In the genomic region with DNA sequence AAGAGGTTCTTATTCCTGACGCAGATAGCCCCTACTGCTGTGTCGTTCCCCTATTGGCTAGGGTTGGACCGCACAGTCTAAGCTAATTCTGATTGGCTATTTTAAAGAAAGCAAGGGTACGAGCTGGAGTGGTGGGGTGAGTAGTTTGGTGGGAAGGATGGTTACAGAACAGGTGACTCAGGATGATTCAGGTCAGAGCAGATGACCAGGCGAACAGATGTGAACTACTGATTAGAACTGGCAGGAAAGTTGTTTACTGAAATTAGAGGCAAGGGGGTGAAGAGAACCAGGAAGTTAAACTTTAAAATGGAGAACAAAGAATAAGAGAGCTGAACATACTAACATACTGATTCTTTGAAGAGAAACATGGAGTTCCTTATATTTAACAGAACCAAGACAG, we compare ENCODE assay signal across 2 cellular contexts. TPM values are rescaled to one million over a fixed set of nuclear protein-coding genes. Genes with fewer than 3 reads are reported as not detected.
"Had no signal": no experiment of that assay in that cellular context is flagged by ENCODE, and none has a peak within 500 bp of the region (broad histone marks: within the 10 kb centered on the region; RNA-seq: fewer than 3 reads in every experiment).

No MANE protein-coding gene starts in this region.

RNA-seq across cellular contexts. Expression of a gene that starts 56.6 kb away (rescaled TPM):
- total RNA-seq: G401, GM12878 had no signal
- polyA plus RNA-seq: GM12878 had no signal
